8 cellular contexts compared by ENCODE assay signal in the genomic region with DNA sequence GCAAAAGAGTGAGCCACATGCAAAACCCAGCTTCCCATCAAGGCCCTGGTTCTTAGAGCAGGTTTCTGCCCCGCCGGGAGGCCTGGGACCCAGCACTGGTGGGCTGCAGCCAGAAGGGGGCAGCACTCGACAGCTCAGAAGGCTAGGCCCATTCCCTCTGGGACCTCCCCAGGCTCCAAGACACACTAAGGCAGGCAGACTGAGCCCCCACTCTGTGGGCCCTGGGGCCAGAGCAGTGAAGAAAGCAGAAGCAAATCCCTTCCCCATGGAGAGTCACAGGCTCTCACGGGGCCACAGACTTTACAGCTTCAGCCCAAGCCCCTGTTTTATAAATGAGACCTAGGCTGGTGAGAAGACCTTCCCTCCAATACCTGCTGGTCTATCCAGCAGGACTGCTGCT.
DNase-seq lines count a peak whose midpoint lies in the region; ATAC-seq and TF ChIP-seq lines count a peak whose summit lies in the region.

No MANE protein-coding gene starts in this region.

- no peaks in the 10 kb centered on the region for H3K27me3 ChIP-seq in mesenchymal stem cell (ENCODE audit: control insufficient read depth in 1 of 2, insufficient read depth in 1 of 2, low read length in 2 of 2)

- H3K9me3 ChIP-seq in mesenchymal stem cell (ENCODE audit: control insufficient read depth, low read length), result no peaks in the 10 kb centered on the region

- H3K4me1 ChIP-seq in mesenchymal stem cell (ENCODE audit: control insufficient read depth, insufficient read depth, low read depth, low read length), result peaks cover 12% of the 10 kb centered on the region

- H3K27ac Mint-ChIP-seq in activated CD4-positive, alpha-beta T cell treated with anti-CD3 and anti-CD28 coated beads, Interleukin-2, amount 10 ng/mL, durations not matched to agents 7 days and 5 days, result no peak overlapping the region

- H2BK120ac ChIP-seq in mesenchymal stem cell (ENCODE audit: low read depth, low read length), result no peak overlapping the region

- H3K9me3 Mint-ChIP-seq in activated CD4-positive, alpha-beta T cell treated with anti-CD3 and anti-CD28 coated beads, Interleukin-2, amount 10 ng/mL, durations not matched to agents 7 days and 5 days, result no peaks in the 10 kb centered on the region

- peak overlapping the region; percentile 1 for H2AK5ac ChIP-seq in mesenchymal stem cell (ENCODE audit: low read length, severe bottlenecking)

- peak; percentile 89 for TF ChIP-seq CTCF in C4-2B (conservative IDR thresholded peaks at IDR 0.05)

- CTCF ChIA-PET in activated CD4-positive, alpha-beta T cell treated with anti-CD3 and anti-CD28 coated beads, Interleukin-2, amount 10 ng/mL, durations not matched to agents 7 days and 5 days (lab: Charles Lee), result interaction anchor here (1.0 to 3.6 kb wide), 10 partner anchors 10 to 847 kb away, joined by 3 to 24 read pairs (median 4); no protein-coding TSS in a partner anchor

- peak overlapping the region; percentile 12 for H4K91ac ChIP-seq in mesenchymal stem cell (ENCODE audit: low read length)

- DNase-seq in NCI-H510A treated with DMSO at 0.1 percent for 48 hours (lab: John Stamatoyannopoulos, UW) (peak; percentile 48), ecto neural progenitor cell (ENCODE audit: low spot score) (peak; percentile 92), mesenchymal stem cell (peak; percentile 83)
- peak; percentile 64 for DNase-seq in activated CD4-positive, alpha-beta T cell treated with anti-CD3 and anti-CD28 coated beads, Interleukin-2, amount 10 ng/mL, durations not matched to agents 7 days and 5 days
- peak; percentile 61 to 63 for DNase-seq in stimulated activated CD8-positive, alpha-beta memory T cell treated with anti-CD3 and anti-CD28 coated beads, Interleukin-2, amount 100 ng/mL, for 48 hours (ENCODE audit: low read depth in 2 of 2)

- no peak overlapping the region for H3K14ac ChIP-seq in mesenchymal stem cell (ENCODE audit: low read length in 2 of 2)

- H3K36me3 ChIP-seq in mesenchymal stem cell (ENCODE audit: control insufficient read depth in 1 of 2, insufficient read depth in 2 of 2, low read depth in 1 of 2, low read length in 2 of 2), result peaks cover 2 to 24% of the 10 kb centered on the region in 2 experiments

- ATAC-seq in GM19035 (IDR thresholded peaks at IDR 0.05; ENCODE audit: unreplicated experiment) (peak; percentile 85), HG03139 (IDR thresholded peaks at IDR 0.05; ENCODE audit: unreplicated experiment) (peak; percentile 94)

- no peak overlapping the region for H3K23ac ChIP-seq in mesenchymal stem cell (ENCODE audit: low read length in 2 of 2)

- no peak overlapping the region for H2BK15ac ChIP-seq in mesenchymal stem cell (ENCODE audit: low read depth, poor library complexity, severe bottlenecking)

- H2AFZ ChIP-seq in mesenchymal stem cell (ENCODE audit: low read depth, low read length), result no peak overlapping the region

- 7% methylated on average over 4 of the region's 4 CpGs for WGBS in mesenchymal stem cell

- no peak overlapping the region for H3K4me3 Mint-ChIP-seq in activated CD4-positive, alpha-beta T cell treated with anti-CD3 and anti-CD28 coated beads, Interleukin-2, amount 10 ng/mL, durations not matched to agents 7 days and 5 days

- H3K4ac ChIP-seq in mesenchymal stem cell (ENCODE audit: low read depth in 1 of 2, low read length in 2 of 2), result peak overlapping the region; percentile 22 to 39

- no peak overlapping the region for H3K4me2 ChIP-seq in mesenchymal stem cell (ENCODE audit: low read length, poor library complexity, severe bottlenecking)

- H2BK12ac ChIP-seq in mesenchymal stem cell (ENCODE audit: low read length in 2 of 2), result peak overlapping the region in 1 of 2 experiments; percentile 51

- H2BK5ac ChIP-seq in mesenchymal stem cell (ENCODE audit: low read depth, low read length, poor library complexity, severe bottlenecking), result no peak overlapping the region

- H3K9ac ChIP-seq in mesenchymal stem cell (ENCODE audit: low read length), result no peak overlapping the region

- H3K27ac ChIP-seq in C4-2B, result peak overlapping the region; percentile 54
- H3K27ac ChIP-seq in mesenchymal stem cell (ENCODE audit: low read length, poor library complexity, severe bottlenecking), result peak overlapping the region; percentile 17

- H3K18ac ChIP-seq in mesenchymal stem cell (ENCODE audit: low read depth in 1 of 2, low read length in 2 of 2), result peak overlapping the region in 1 of 2 experiments; percentile 72

- H4K8ac ChIP-seq in mesenchymal stem cell (ENCODE audit: low read length), result peak overlapping the region; percentile 56

- no peaks in the 10 kb centered on the region for H3K27me3 Mint-ChIP-seq in activated CD4-positive, alpha-beta T cell treated with anti-CD3 and anti-CD28 coated beads, Interleukin-2, amount 10 ng/mL, durations not matched to agents 7 days and 5 days

- POLR2A ChIA-PET in activated CD4-positive, alpha-beta T cell treated with anti-CD3 and anti-CD28 coated beads, Interleukin-2, amount 10 ng/mL, durations not matched to agents 7 days and 5 days (lab: Charles Lee), result no interaction called here

- H3K4me1 Mint-ChIP-seq in activated CD4-positive, alpha-beta T cell treated with anti-CD3 and anti-CD28 coated beads, Interleukin-2, amount 10 ng/mL, durations not matched to agents 7 days and 5 days, result peaks cover 14% of the 10 kb centered on the region

- peaks cover 32% of the 10 kb centered on the region for H3K79me1 ChIP-seq in mesenchymal stem cell (replicated peaks; ENCODE audit: low read length, poor library complexity, severe bottlenecking)

- no peak overlapping the region for H3K4me3 ChIP-seq in mesenchymal stem cell (ENCODE audit: insufficient read depth in 1 of 2, low read depth in 1 of 2, low read length in 2 of 2)

- peaks cover 2% of the 10 kb centered on the region for H3K36me3 Mint-ChIP-seq in activated CD4-positive, alpha-beta T cell treated with anti-CD3 and anti-CD28 coated beads, Interleukin-2, amount 10 ng/mL, durations not matched to agents 7 days and 5 days (ENCODE audit: low read depth)
